ENCODE assay signal across 29 cellular contexts in genomic region chr14:79193689-79194477, GRCh38.
"Had no signal": no experiment of that assay in that cellular context is flagged by ENCODE, and none has a peak within 500 bp of the region (broad histone marks: within the 10 kb centered on the region; RNA-seq: fewer than 3 reads in every experiment).

No MANE protein-coding gene starts in this region.

- H3K9me3 ChIP-seq: gastrocnemius medialis, heart left ventricle had no signal

- ATAC-seq: activated CD4-positive, CD25-positive, alpha-beta regulatory T cell treated with anti-CD3 and anti-CD28 coated beads, Interleukin-2, amount 50 U/mL, for 24 hours; activated CD8-positive, alpha-beta T cell treated with anti-CD3 and anti-CD28 coated beads for 36 hours; activated T-cell treated with anti-CD3 and anti-CD28 coated beads, Interleukin-2, amount 50 U/mL, for 4 hours; activated T-helper 17 cell treated with anti-CD3 and anti-CD28 coated beads, Interleukin-2, amount 50 U/mL, for 72 hours; esophagus mucosa; foreskin keratinocyte; gastrocnemius medialis; heart left ventricle; T-helper 17 cell had no signal

- H3K4me1 ChIP-seq: foreskin keratinocyte, gastrocnemius medialis, heart left ventricle had no signal

- H3K4me3 ChIP-seq: coronary artery, dorsolateral prefrontal cortex, gastrocnemius medialis, heart left ventricle had no signal

- DNase-seq: activated B cell treated with CpG ODN at 0.5 μM for 24 hours; activated CD4-positive, alpha-beta T cell treated with anti-CD3 and anti-CD28 coated beads for 48 hours; activated CD4-positive, alpha-beta T cell treated with anti-CD3 and anti-CD28 coated beads, Interleukin-2, amount 50 U/mL, for 1 hour; activated CD4-positive, alpha-beta T cell treated with anti-CD3 and anti-CD28 coated beads, Interleukin-2, amount 50 U/mL, for 48 hours; activated CD8-positive, alpha-beta memory T cell treated with anti-CD3 and anti-CD28 coated beads for 24 hours; activated CD8-positive, alpha-beta T cell treated with anti-CD3 and anti-CD28 coated beads for 36 hours; activated effector memory CD4-positive, alpha-beta T cell treated with Interleukin-2 at 50 U/mL for 16 hours; activated gamma-delta T cell treated with Interleukin-2 at 50 U/mL for 16 hours; activated naive CD4-positive, alpha-beta T cell treated with anti-CD3 and anti-CD28 coated beads, Interleukin-2, amount 50 U/mL, for 16 hours; activated naive CD4-positive, alpha-beta T cell treated with Interleukin-2 at 50 U/mL for 16 hours; activated T-cell treated with anti-CD3 and anti-CD28 coated beads, Interleukin-2, amount 50 U/mL, for 4 hours; amniotic stem cell; anterior cingulate cortex; caudate nucleus; dorsolateral prefrontal cortex; effector memory CD4-positive, alpha-beta T cell; endodermal cell; foreskin keratinocyte; gastrocnemius medialis; glutamatergic neuron; heart left ventricle; T-helper 17 cell; T1000; WERI-Rb-1 had no signal

- H3K27me3 ChIP-seq: dorsolateral prefrontal cortex, foreskin keratinocyte, gastrocnemius medialis, heart left ventricle had no signal

- H3K27ac ChIP-seq: coronary artery, dorsolateral prefrontal cortex, foreskin keratinocyte, gastrocnemius medialis, heart left ventricle, WERI-Rb-1 had no signal

- FAIRE-seq: astrocyte had no signal

- H3K36me3 ChIP-seq: gastrocnemius medialis, heart left ventricle, WERI-Rb-1 had no signal
